Comparison of ENCODE assay signal across 18 cellular contexts in genomic region chr17:29073045-29073444, GRCh38. TPM values are rescaled to one million over a fixed set of nuclear protein-coding genes. Genes with fewer than 3 reads are reported as not detected.
DNase-seq lines count a peak whose midpoint lies in the region; ATAC-seq and TF ChIP-seq lines count a peak whose summit lies in the region.
"Had no signal": no experiment of that assay in that cellular context is flagged by ENCODE, and none has a peak within 500 bp of the region (broad histone marks: within the 10 kb centered on the region; RNA-seq: fewer than 3 reads in every experiment).

No MANE protein-coding gene starts in this region.

- no peaks in the 10 kb centered on the region for H3K27me3 Mint-ChIP-seq in T-helper 17 cell
- peaks cover 13% of the 10 kb centered on the region for H3K27me3 Mint-ChIP-seq in glutamatergic neuron (ENCODE audit: unreplicated experiment)
- H3K27me3 Mint-ChIP-seq in stimulated activated naive B cell treated with anti-CD40 and anti-IgM and Interleukin-4, amounts not matched to agents 10 μg/mL and 1 μg/mL and 100 μg/mL, for 72 hours: no peaks in the 10 kb centered on the region
- H3K27me3 Mint-ChIP-seq in activated T-cell treated with anti-CD3 and anti-CD28 coated beads, Interleukin-2, amount 50 U/mL, for 4 hours (ENCODE audit: low read depth): no peaks in the 10 kb centered on the region

- TF ChIP-seq CTCF in glutamatergic neuron (IDR thresholded peaks at IDR 0.05; ENCODE audit: partially characterized antibody, unreplicated experiment): no peak

- ATAC-seq in T-helper 17 cell: no peak
- no peak for ATAC-seq in stimulated activated naive B cell treated with anti-CD40 and anti-IgM and Interleukin-4, amounts not matched to agents 10 μg/mL and 1 μg/mL and 100 μg/mL, for 72 hours (replicated peaks)
- no peak for ATAC-seq in activated T-cell treated with anti-CD3 and anti-CD28 coated beads, Interleukin-2, amount 50 U/mL, for 4 hours

- H3K36me3 Mint-ChIP-seq in T-helper 17 cell (ENCODE audit: low read depth) (peaks cover 3% of the 10 kb centered on the region), glutamatergic neuron (ENCODE audit: unreplicated experiment) (no peaks in the 10 kb centered on the region)
- peaks cover 4 to 8% of the 10 kb centered on the region in 2 donors for H3K36me3 Mint-ChIP-seq in stimulated activated naive B cell treated with anti-CD40 and anti-IgM and Interleukin-4, amounts not matched to agents 10 μg/mL and 1 μg/mL and 100 μg/mL, for 72 hours
- H3K36me3 Mint-ChIP-seq in activated T-cell treated with anti-CD3 and anti-CD28 coated beads, Interleukin-2, amount 50 U/mL, for 4 hours (ENCODE audit: insufficient read depth): peaks cover 4% of the 10 kb centered on the region

- peak overlapping the region; percentile 89 for H3K27ac Mint-ChIP-seq in T-helper 17 cell
- peak overlapping the region; percentile 25 for H3K27ac Mint-ChIP-seq in glutamatergic neuron (ENCODE audit: unreplicated experiment)
- H3K27ac Mint-ChIP-seq in stimulated activated naive B cell treated with anti-CD40 and anti-IgM and Interleukin-4, amounts not matched to agents 10 μg/mL and 1 μg/mL and 100 μg/mL, for 72 hours: peak overlapping the region; percentile 53

- DNase-seq in NCI-H82 (lab: John Stamatoyannopoulos, UW) (peak; percentile 70), NCI-H82 treated with DMSO at 0.1 percent for 48 hours (lab: John Stamatoyannopoulos, UW; ENCODE audit: unreplicated experiment) (no peak), T-helper 17 cell (no peak), glutamatergic neuron (no peak), NCI-H187 treated with DMSO at 0.1 percent for 48 hours (lab: John Stamatoyannopoulos, UW) (no peak), NCI-H510A (lab: John Stamatoyannopoulos, UW) (no peak)
- no peak for DNase-seq in stimulated activated naive B cell treated with anti-CD40 and anti-IgM and Interleukin-4, amounts not matched to agents 10 μg/mL and 1 μg/mL and 100 μg/mL, for 72 hours
- DNase-seq in activated T-cell treated with anti-CD3 and anti-CD28 coated beads, Interleukin-2, amount 50 U/mL, for 4 hours: no peak
- DNase-seq: BE2C, DMS79 treated with DMSO at 0.1 percent for 48 hours, NCI-H1105, NCI-H1694, NCI-H345, NCI-H69, OCI-M1 had no signal

- H3K9me3 Mint-ChIP-seq in glutamatergic neuron (ENCODE audit: unreplicated experiment): peaks cover 33% of the 10 kb centered on the region
- no peaks in the 10 kb centered on the region for H3K9me3 Mint-ChIP-seq in stimulated activated naive B cell treated with anti-CD40 and anti-IgM and Interleukin-4, amounts not matched to agents 10 μg/mL and 1 μg/mL and 100 μg/mL, for 72 hours
- no peaks in the 10 kb centered on the region for H3K9me3 Mint-ChIP-seq in activated T-cell treated with anti-CD3 and anti-CD28 coated beads, Interleukin-2, amount 50 U/mL, for 4 hours
- H3K9me3 Mint-ChIP-seq: CD8-positive, alpha-beta memory T cell had no signal

- no peaks in the 10 kb centered on the region for H3K9me3 ChIP-seq in T-helper 17 cell (ENCODE audit: control insufficient read depth, low read length, poor library complexity, severe bottlenecking)
- H3K9me3 ChIP-seq: BE2C, HAP-1 had no signal

- H3K4me1 Mint-ChIP-seq in T-helper 17 cell: peaks cover 4% of the 10 kb centered on the region
- peaks cover 34% of the 10 kb centered on the region for H3K4me1 Mint-ChIP-seq in glutamatergic neuron (ENCODE audit: low read depth, unreplicated experiment)
- H3K4me1 Mint-ChIP-seq in stimulated activated naive B cell treated with anti-CD40 and anti-IgM and Interleukin-4, amounts not matched to agents 10 μg/mL and 1 μg/mL and 100 μg/mL, for 72 hours: no peaks in the 10 kb centered on the region
- H3K4me1 Mint-ChIP-seq in activated T-cell treated with anti-CD3 and anti-CD28 coated beads, Interleukin-2, amount 50 U/mL, for 4 hours (ENCODE audit: low read depth): peaks cover 2% of the 10 kb centered on the region

- no peak overlapping the region for H3K4me3 Mint-ChIP-seq in T-helper 17 cell
- peak overlapping the region; percentile 10 for H3K4me3 Mint-ChIP-seq in glutamatergic neuron (ENCODE audit: unreplicated experiment)
- no peak overlapping the region for H3K4me3 Mint-ChIP-seq in stimulated activated naive B cell treated with anti-CD40 and anti-IgM and Interleukin-4, amounts not matched to agents 10 μg/mL and 1 μg/mL and 100 μg/mL, for 72 hours
- H3K4me3 Mint-ChIP-seq in activated T-cell treated with anti-CD3 and anti-CD28 coated beads, Interleukin-2, amount 50 U/mL, for 4 hours: no peak overlapping the region
- H3K4me3 Mint-ChIP-seq: CD8-positive, alpha-beta memory T cell had no signal

RNA-seq across cellular contexts. Expression of gene PIPOX, which starts 30.1 kb away (rescaled TPM):
- 1 to 10 TPM; 2.2 to 2.5 TPM for total RNA-seq in T-helper 17 cell
- 1.4 TPM for total RNA-seq in glutamatergic neuron (ENCODE audit: unreplicated experiment)
- total RNA-seq in activated T-cell treated with anti-CD3 and anti-CD28 coated beads, Interleukin-2, amount 50 U/mL, for 4 hours: 1 to 10 TPM; 1.2 to 1.7 (median 1.5) TPM
- total RNA-seq: G401 had no signal

Comparison
In these comparisons a context has a peak if more than half of its experiments do, and no peak if none do; other contexts are left out.
1. H3K27ac Mint-ChIP-seq: peak in every context shown above with its lines; median percentile 89 in T-helper 17 cell; 53 in stimulated activated naive B cell treated with anti-CD40 and anti-IgM and Interleukin-4, amounts not matched to agents 10 μg/mL and 1 μg/mL and 100 μg/mL, for 72 hours; 25 in glutamatergic neuron.